33 cellular contexts compared by ENCODE assay signal in the genomic region with DNA sequence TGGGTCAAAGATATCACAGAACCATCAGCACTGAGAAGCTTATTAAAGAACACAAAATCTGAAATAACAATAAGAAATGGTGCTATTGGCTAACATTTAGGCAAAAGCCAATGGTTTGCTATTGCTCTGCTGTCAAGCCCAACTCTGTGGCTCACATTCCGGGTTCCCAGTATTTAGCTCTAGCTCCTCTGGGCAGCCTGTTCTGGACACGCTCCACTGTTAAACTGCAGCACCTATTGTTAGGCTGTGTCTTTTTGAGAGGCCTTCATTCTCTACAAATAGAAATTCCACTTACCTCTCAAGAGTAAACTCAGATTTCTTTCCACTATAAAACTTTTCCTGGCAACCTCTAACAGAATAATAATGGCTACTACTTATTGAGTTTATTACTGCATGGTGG. TPM values are rescaled to one million over a fixed set of nuclear protein-coding genes. Genes with fewer than 3 reads are reported as not detected.
"Had no signal": no experiment of that assay in that cellular context is flagged by ENCODE, and none has a peak within 500 bp of the region (broad histone marks: within the 10 kb centered on the region; RNA-seq: fewer than 3 reads in every experiment).

No MANE protein-coding gene starts in this region.

- DNase-seq: activated B cell treated with CpG ODN at 0.5 μM for 24 hours; activated CD4-positive, alpha-beta T cell treated with anti-CD3 and anti-CD28 coated beads for 48 hours; activated CD4-positive, alpha-beta T cell treated with anti-CD3 and anti-CD28 coated beads, Interleukin-2, amount 50 U/mL, for 1 hour; activated CD4-positive, alpha-beta T cell treated with anti-CD3 and anti-CD28 coated beads, Interleukin-2, amount 50 U/mL, for 48 hours; activated CD8-positive, alpha-beta memory T cell treated with anti-CD3 and anti-CD28 coated beads for 24 hours; activated CD8-positive, alpha-beta T cell treated with anti-CD3 and anti-CD28 coated beads for 36 hours; activated effector memory CD4-positive, alpha-beta T cell treated with Interleukin-2 at 50 U/mL for 16 hours; activated gamma-delta T cell treated with Interleukin-2 at 50 U/mL for 16 hours; activated naive CD4-positive, alpha-beta T cell treated with anti-CD3 and anti-CD28 coated beads, Interleukin-2, amount 50 U/mL, for 16 hours; activated naive CD4-positive, alpha-beta T cell treated with Interleukin-2 at 50 U/mL for 16 hours; activated T-cell treated with anti-CD3 and anti-CD28 coated beads, Interleukin-2, amount 50 U/mL, for 4 hours; amniotic stem cell; anterior cingulate cortex; brain microvascular endothelial cell; central memory CD4-positive, alpha-beta T cell; cerebellar nuclear complex; colonic mucosa; effector CD8-positive, alpha-beta T cell; esophagus squamous epithelium; heart right ventricle; T-helper 17 cell; T1000; WERI-Rb-1 had no signal

- H3K9me3 ChIP-seq: colonic mucosa, esophagus squamous epithelium, gastroesophageal sphincter, heart right ventricle had no signal

- H3K27ac ChIP-seq: brain microvascular endothelial cell, colonic mucosa, epithelial cell of prostate, esophagus squamous epithelium, gastroesophageal sphincter, heart right ventricle, WERI-Rb-1 had no signal

- H3K4me1 ChIP-seq: colonic mucosa had no signal

- FAIRE-seq: astrocyte, bronchial epithelial cell, endometrium had no signal

- H3K4me3 ChIP-seq: colonic mucosa, esophagus squamous epithelium, gastroesophageal sphincter, heart right ventricle had no signal

- ATAC-seq: activated CD4-positive, CD25-positive, alpha-beta regulatory T cell treated with anti-CD3 and anti-CD28 coated beads, Interleukin-2, amount 50 U/mL, for 24 hours; activated CD8-positive, alpha-beta T cell treated with anti-CD3 and anti-CD28 coated beads for 36 hours; activated T-cell treated with anti-CD3 and anti-CD28 coated beads, Interleukin-2, amount 50 U/mL, for 4 hours; activated T-helper 17 cell treated with anti-CD3 and anti-CD28 coated beads, Interleukin-2, amount 50 U/mL, for 72 hours; gastroesophageal sphincter; T-helper 17 cell had no signal

- H3K36me3 ChIP-seq: brain microvascular endothelial cell, colonic mucosa, esophagus squamous epithelium, gastroesophageal sphincter, heart right ventricle, WERI-Rb-1 had no signal

RNA-seq across cellular contexts. Expression of gene KLHL14, which starts 3.7 kb away (rescaled TPM):
- total RNA-seq: activated CD8-positive, alpha-beta T cell treated with anti-CD3 and anti-CD28 coated beads for 36 hours; activated T-cell treated with anti-CD3 and anti-CD28 coated beads, Interleukin-2, amount 50 U/mL, for 4 hours; activated T-helper 17 cell treated with anti-CD3 and anti-CD28 coated beads, Interleukin-2, amount 50 U/mL, for 72 hours; bronchial epithelial cell; endothelial cell of umbilical vein; fibroblast of lung; fibroblast of villous mesenchyme had no signal
